ENCODE assay signal across 24 cellular contexts in genomic region chr12:47349102-47349769, GRCh38.
DNase-seq lines count a peak whose midpoint lies in the region; ATAC-seq and TF ChIP-seq lines count a peak whose summit lies in the region.
"Had no signal": no experiment of that assay in that cellular context is flagged by ENCODE, and none has a peak within 500 bp of the region (broad histone marks: within the 10 kb centered on the region; RNA-seq: fewer than 3 reads in every experiment).

No MANE protein-coding gene starts in this region.

- H3K4me3 Mint-ChIP-seq in activated T-cell treated with anti-CD3 and anti-CD28 coated beads, Interleukin-2, amount 50 U/mL, for 24 hours, result peak overlapping the region; percentile 67
- H3K4me3 Mint-ChIP-seq in activated T-cell treated with anti-CD3 and anti-CD28 coated beads, Interleukin-2, amount 50 U/mL, for 4 hours, result no peak overlapping the region
- H3K4me3 Mint-ChIP-seq in activated naive CD8-positive, alpha-beta T cell, result peak overlapping the region; percentile 79
- H3K4me3 Mint-ChIP-seq: neural crest cell had no signal

- no peak for DNase-seq in activated T-cell treated with anti-CD3 and anti-CD28 coated beads, Interleukin-2, amount 50 U/mL, for 24 hours
- no peak for DNase-seq in activated T-cell treated with anti-CD3 and anti-CD28 coated beads, Interleukin-2, amount 50 U/mL, for 4 hours
- DNase-seq in spleen, result no peak
- DNase-seq in cardiac septum (ENCODE audit: low spot score), result no peak
- no peak for DNase-seq in RKO (ENCODE audit: low spot score)
- DNase-seq: ACHN, amniotic stem cell, caudate nucleus, erythroblast, H7, mesenchymal stem cell, NCI-H1436, NCI-H526 treated with DMSO at 0.1 percent for 48 hours, SIG-M5, T1000 had no signal

- 46 to 99% (median 93%) methylated on average over 2 of the region's 2 CpGs for WGBS in spleen, 5 donors

- H3K36me3 Mint-ChIP-seq in activated T-cell treated with anti-CD3 and anti-CD28 coated beads, Interleukin-2, amount 50 U/mL, for 24 hours (ENCODE audit: low read depth), result peaks cover 73% of the 10 kb centered on the region
- H3K36me3 Mint-ChIP-seq in activated T-cell treated with anti-CD3 and anti-CD28 coated beads, Interleukin-2, amount 50 U/mL, for 4 hours (ENCODE audit: insufficient read depth), result peaks cover 5% of the 10 kb centered on the region
- H3K36me3 Mint-ChIP-seq in activated naive CD8-positive, alpha-beta T cell, result peaks cover 10% of the 10 kb centered on the region
- H3K36me3 Mint-ChIP-seq: CD14-positive monocyte had no signal

- H3K4me1 ChIP-seq in spleen, result peaks cover 7 to 49% (median 21%) of the 10 kb centered on the region in 6 donors
- H3K4me1 ChIP-seq: gastroesophageal sphincter, prostate gland had no signal

- H3K36me3 ChIP-seq in KOPT-K1 (ENCODE audit: insufficient read depth, low read length) (no peaks in the 10 kb centered on the region), spleen (no peaks in the 10 kb centered on the region)
- H3K36me3 ChIP-seq: gastroesophageal sphincter, prostate gland had no signal

- peak overlapping the region; percentile 99 for H3K27ac Mint-ChIP-seq in activated T-cell treated with anti-CD3 and anti-CD28 coated beads, Interleukin-2, amount 50 U/mL, for 24 hours
- peak overlapping the region; percentile 99 for H3K27ac Mint-ChIP-seq in activated naive CD8-positive, alpha-beta T cell

- H3K4me1 Mint-ChIP-seq in activated T-cell treated with anti-CD3 and anti-CD28 coated beads, Interleukin-2, amount 50 U/mL, for 24 hours (ENCODE audit: low read depth), result peaks cover 86% of the 10 kb centered on the region
- peaks cover 58% of the 10 kb centered on the region for H3K4me1 Mint-ChIP-seq in activated T-cell treated with anti-CD3 and anti-CD28 coated beads, Interleukin-2, amount 50 U/mL, for 4 hours (ENCODE audit: low read depth)
- H3K4me1 Mint-ChIP-seq in activated naive CD8-positive, alpha-beta T cell (ENCODE audit: low read depth), result peaks cover 84% of the 10 kb centered on the region
- H3K4me1 Mint-ChIP-seq: neural crest cell had no signal

- no peaks in the 10 kb centered on the region for H3K27me3 Mint-ChIP-seq in activated T-cell treated with anti-CD3 and anti-CD28 coated beads, Interleukin-2, amount 50 U/mL, for 24 hours
- H3K27me3 Mint-ChIP-seq in activated T-cell treated with anti-CD3 and anti-CD28 coated beads, Interleukin-2, amount 50 U/mL, for 4 hours (ENCODE audit: low read depth), result no peaks in the 10 kb centered on the region
- H3K27me3 Mint-ChIP-seq in activated naive CD8-positive, alpha-beta T cell, result no peaks in the 10 kb centered on the region

- TF ChIP-seq POLR2A in spleen (IDR thresholded peaks at IDR 0.05), result no peak

- no peaks in the 10 kb centered on the region for H3K27me3 ChIP-seq in spleen (replicated peaks in 1 of 7)
- H3K27me3 ChIP-seq: gastroesophageal sphincter had no signal

- peaks cover under 1% of the 10 kb centered on the region for H3K9me3 Mint-ChIP-seq in activated T-cell treated with anti-CD3 and anti-CD28 coated beads, Interleukin-2, amount 50 U/mL, for 24 hours
- peaks cover 5% of the 10 kb centered on the region for H3K9me3 Mint-ChIP-seq in activated T-cell treated with anti-CD3 and anti-CD28 coated beads, Interleukin-2, amount 50 U/mL, for 4 hours
- H3K9me3 Mint-ChIP-seq in activated naive CD8-positive, alpha-beta T cell (ENCODE audit: low read depth), result no peaks in the 10 kb centered on the region
- H3K9me3 Mint-ChIP-seq: CD14-positive monocyte had no signal

- TF ChIP-seq CTCF in spleen (IDR thresholded peaks at IDR 0.05 in 8 of 11, conservative IDR thresholded peaks at IDR 0.05 in 3 of 11), result no peak

- peak overlapping the region; percentile 23 for H3K27ac ChIP-seq in KOPT-K1 (ENCODE audit: low read depth, low read length, poor library complexity, severe bottlenecking)
- peak overlapping the region; percentile 7 to 61 (median 53) for H3K27ac ChIP-seq in spleen
- H3K27ac ChIP-seq: gastroesophageal sphincter, prostate gland had no signal

- H3K9me3 ChIP-seq in KOPT-K1 (ENCODE audit: insufficient read depth, low read length, poor library complexity, severe bottlenecking), result no peaks in the 10 kb centered on the region
- no peaks in the 10 kb centered on the region for H3K9me3 ChIP-seq in spleen
- H3K9me3 ChIP-seq: gastroesophageal sphincter, prostate gland had no signal

- intact Hi-C loops in spleen (cut with DNase I; ENCODE audit: low total_unique reads) (no loop called here), cardiac septum (cut with DNase I) (no loop called here)

- H3K4me3 ChIP-seq in spleen, result no peak overlapping the region
- H3K4me3 ChIP-seq: gastroesophageal sphincter, prostate gland, skin epidermis had no signal

- ATAC-seq in activated T-cell treated with anti-CD3 and anti-CD28 coated beads, Interleukin-2, amount 50 U/mL, for 4 hours, result no peak
- ATAC-seq in HG03280 (IDR thresholded peaks at IDR 0.05; ENCODE audit: unreplicated experiment), result no peak
- ATAC-seq: gastroesophageal sphincter, HepG2 had no signal
